ENCODE assay signal across 22 cellular contexts in the genomic region with DNA sequence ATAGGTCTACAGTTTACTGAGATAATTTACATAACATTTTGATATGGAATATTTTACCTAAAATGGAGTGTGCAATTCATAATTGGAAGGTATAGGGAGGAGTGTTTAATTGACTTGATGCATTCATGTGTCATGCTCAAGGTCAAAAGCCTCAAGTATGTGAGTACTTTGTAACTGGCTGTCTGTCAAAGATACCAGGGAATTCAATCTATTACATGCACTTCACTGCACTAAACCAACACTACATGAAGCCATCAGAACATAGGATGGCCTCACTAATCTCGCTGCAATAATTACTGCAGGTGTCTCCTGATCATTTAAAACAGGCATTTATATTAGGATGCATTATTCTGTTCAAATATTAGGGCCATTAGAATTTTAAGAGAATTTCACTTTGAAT.
A peak's percentile ranks its signal among the peaks of the same experiment; 100 is the strongest.
DNase-seq lines count a peak whose midpoint lies in the region; ATAC-seq and TF ChIP-seq lines count a peak whose summit lies in the region.
"Had no signal": no experiment of that assay in that cellular context is flagged by ENCODE, and none has a peak within 500 bp of the region (broad histone marks: within the 10 kb centered on the region; RNA-seq: fewer than 3 reads in every experiment).

No MANE protein-coding gene starts in this region.

- H3K27me3 ChIP-seq in endocrine pancreas (ENCODE audit: control insufficient read depth, insufficient read depth, low read length), result no peaks in the 10 kb centered on the region
- H3K27me3 ChIP-seq in effector memory CD4-positive, alpha-beta T cell (replicated peaks; ENCODE audit: control insufficient read depth, insufficient read depth, low read length, poor library complexity, severe bottlenecking), result no peaks in the 10 kb centered on the region
- H3K27me3 ChIP-seq: BLaER1, Peyer's patch, SJSA1 had no signal

- no peak overlapping the region for H3K4me3 Mint-ChIP-seq in progenitor cell of endocrine pancreas (ENCODE audit: low read depth)
- H3K4me3 Mint-ChIP-seq in stimulated activated naive CD8-positive, alpha-beta T cell treated with anti-CD3 and anti-CD28 coated beads, Interleukin-15, amount 100 ng/mL, for 72 hours, result no peak overlapping the region
- H3K4me3 Mint-ChIP-seq: CD4-positive, alpha-beta memory T cell had no signal

- no peak overlapping the region for H3K27ac Mint-ChIP-seq in progenitor cell of endocrine pancreas
- no peak overlapping the region for H3K27ac Mint-ChIP-seq in stimulated activated naive CD8-positive, alpha-beta T cell treated with anti-CD3 and anti-CD28 coated beads, Interleukin-15, amount 100 ng/mL, for 72 hours
- H3K27ac Mint-ChIP-seq: CD4-positive, alpha-beta memory T cell had no signal

- no peaks in the 10 kb centered on the region for H3K9me3 Mint-ChIP-seq in progenitor cell of endocrine pancreas (ENCODE audit: low read depth)
- no peaks in the 10 kb centered on the region for H3K9me3 Mint-ChIP-seq in stimulated activated naive CD8-positive, alpha-beta T cell treated with anti-CD3 and anti-CD28 coated beads, Interleukin-15, amount 100 ng/mL, for 72 hours

- no peaks in the 10 kb centered on the region for H3K9me3 ChIP-seq in endocrine pancreas (ENCODE audit: control insufficient read depth, low read length)
- no peaks in the 10 kb centered on the region for H3K9me3 ChIP-seq in effector memory CD4-positive, alpha-beta T cell (ENCODE audit: control insufficient read depth, low read length)
- H3K9me3 ChIP-seq: BLaER1, Caco-2, Peyer's patch had no signal

- no peak for TF ChIP-seq CTCF in progenitor cell of endocrine pancreas (IDR thresholded peaks at IDR 0.05; ENCODE audit: unreplicated experiment)

- no peaks in the 10 kb centered on the region for H3K36me3 Mint-ChIP-seq in progenitor cell of endocrine pancreas (ENCODE audit: insufficient read depth)
- H3K36me3 Mint-ChIP-seq: CD4-positive, alpha-beta memory T cell had no signal

- no peaks in the 10 kb centered on the region for H3K4me1 Mint-ChIP-seq in progenitor cell of endocrine pancreas (ENCODE audit: low read depth)
- H3K4me1 Mint-ChIP-seq in stimulated activated naive CD8-positive, alpha-beta T cell treated with anti-CD3 and anti-CD28 coated beads, Interleukin-15, amount 100 ng/mL, for 72 hours, result no peaks in the 10 kb centered on the region
- H3K4me1 Mint-ChIP-seq: CD4-positive, alpha-beta memory T cell had no signal

- DNase-seq in DMS53 (lab: John Stamatoyannopoulos, UW), result peak; percentile 1
- no peak for DNase-seq in DMS53 treated with DMSO at 0.1 percent for 48 hours (lab: John Stamatoyannopoulos, UW; ENCODE audit: unreplicated experiment)
- peak in 2 of 3 experiments; percentile 11 to 73 for DNase-seq in NCI-H1417 (lab: John Stamatoyannopoulos, UW)
- DNase-seq in NCI-H69 (lab: John Stamatoyannopoulos, UW), result peak; percentile 17
- DNase-seq in effector memory CD4-positive, alpha-beta T cell, result no peak
- DNase-seq in progenitor cell of endocrine pancreas (ENCODE audit: low spot score, unreplicated experiment), result no peak
- DNase-seq in stimulated activated naive CD8-positive, alpha-beta T cell treated with anti-CD3 and anti-CD28 coated beads, Interleukin-15, amount 100 ng/mL, for 72 hours, result no peak
- DNase-seq: ACHN; Caco-2; CD4-positive, alpha-beta memory T cell; DMS 273 treated with DMSO at 0.1 percent for 48 hours; GOT3; KG1; NCI-H1105 treated with DMSO at 0.1 percent for 48 hours; NCI-H187 treated with DMSO at 0.1 percent for 48 hours; NCI-H526 treated with DMSO at 0.1 percent for 48 hours; Peyer's patch had no signal

- no peak overlapping the region for H3K9ac ChIP-seq in endocrine pancreas (ENCODE audit: control insufficient read depth, insufficient read depth, low read length)
- H3K9ac ChIP-seq: BLaER1 had no signal

- H3K4me1 ChIP-seq in endocrine pancreas (ENCODE audit: control insufficient read depth, insufficient read depth, low read length), result peaks cover 17% of the 10 kb centered on the region
- H3K4me1 ChIP-seq in effector memory CD4-positive, alpha-beta T cell (ENCODE audit: control insufficient read depth, insufficient read depth, low read length, poor library complexity, severe bottlenecking), result no peaks in the 10 kb centered on the region
- H3K4me1 ChIP-seq: BLaER1, Caco-2, Peyer's patch, SJSA1 had no signal

- no peaks in the 10 kb centered on the region for H3K36me3 ChIP-seq in endocrine pancreas (ENCODE audit: control insufficient read depth, insufficient read depth, low read length)
- H3K36me3 ChIP-seq in effector memory CD4-positive, alpha-beta T cell (ENCODE audit: control insufficient read depth, insufficient read depth, low read length), result no peaks in the 10 kb centered on the region
- H3K36me3 ChIP-seq: BLaER1, Peyer's patch, SJSA1 had no signal

- peak overlapping the region; percentile 87 for H3K4me3 ChIP-seq in endocrine pancreas (ENCODE audit: control insufficient read depth, insufficient read depth, low read length)
- H3K4me3 ChIP-seq in effector memory CD4-positive, alpha-beta T cell (ENCODE audit: insufficient read depth, low read depth, low read length, poor library complexity, severe bottlenecking), result no peak overlapping the region
- H3K4me3 ChIP-seq: BLaER1, Peyer's patch, SJSA1 had no signal

- H3K27ac ChIP-seq in effector memory CD4-positive, alpha-beta T cell (ENCODE audit: insufficient read depth, low read length, poor library complexity, severe bottlenecking), result no peak overlapping the region
- H3K27ac ChIP-seq: 22Rv1, BLaER1, Peyer's patch, SJSA1 had no signal

- ATAC-seq in stimulated activated naive CD8-positive, alpha-beta T cell treated with anti-CD3 and anti-CD28 coated beads, Interleukin-15, amount 100 ng/mL, for 72 hours, result no peak
- ATAC-seq: HCT116 had no signal

- H3K27me3 Mint-ChIP-seq in progenitor cell of endocrine pancreas, result no peaks in the 10 kb centered on the region
- H3K27me3 Mint-ChIP-seq in stimulated activated naive CD8-positive, alpha-beta T cell treated with anti-CD3 and anti-CD28 coated beads, Interleukin-15, amount 100 ng/mL, for 72 hours, result no peaks in the 10 kb centered on the region
- H3K27me3 Mint-ChIP-seq: CD4-positive, alpha-beta memory T cell had no signal

Comparison
In these comparisons a context has a peak if more than half of its experiments do, and no peak if none do; other contexts are left out.
1. DNase-seq: peak in DMS53 (single experiment), NCI-H1417 (2 of 3) and NCI-H69 (single experiment); none in DMS53 treated with DMSO at 0.1 percent for 48 hours (single experiment), effector memory CD4-positive, alpha-beta T cell (0 of 3), progenitor cell of endocrine pancreas (single experiment) and stimulated activated naive CD8-positive, alpha-beta T cell treated with anti-CD3 and anti-CD28 coated beads, Interleukin-15, amount 100 ng/mL, for 72 hours (0 of 2).